In the genomic region with DNA sequence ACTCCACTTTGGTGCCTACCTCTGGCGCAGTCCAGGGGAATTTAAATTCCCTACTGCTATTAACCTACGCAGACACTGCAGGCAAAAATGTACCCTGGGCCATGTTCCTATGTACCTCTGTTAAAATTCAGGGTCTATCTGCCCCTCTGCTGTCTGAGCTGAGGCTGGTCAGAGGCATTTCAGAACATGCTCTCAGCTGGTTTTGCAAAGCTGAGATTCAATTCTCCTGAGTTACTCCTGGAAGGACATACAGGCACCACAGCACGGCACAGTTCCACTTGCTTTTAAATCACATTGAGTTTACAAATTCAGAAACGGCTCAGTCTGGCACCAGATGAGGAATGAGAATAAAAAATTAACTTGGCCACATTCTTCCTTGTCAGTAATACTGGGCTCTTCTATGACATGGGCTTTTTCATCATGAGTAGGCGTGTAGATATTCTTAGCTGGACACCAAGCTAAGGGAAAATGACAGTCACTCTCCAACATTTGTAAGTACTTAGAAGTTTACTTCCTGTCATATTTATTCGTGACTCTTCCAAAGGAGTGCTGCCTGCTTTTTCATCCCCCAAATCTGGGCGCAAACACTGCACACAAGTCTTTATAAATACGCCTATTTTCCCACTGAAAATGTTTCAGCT, we compare ENCODE assay signal across 10 cellular contexts. TPM values are rescaled to one million over a fixed set of nuclear protein-coding genes. Genes with fewer than 3 reads are reported as not detected.
DNase-seq lines count a peak whose midpoint lies in the region; ATAC-seq and TF ChIP-seq lines count a peak whose summit lies in the region.
"Had no signal": no experiment of that assay in that cellular context is flagged by ENCODE, and none has a peak within 500 bp of the region (broad histone marks: within the 10 kb centered on the region; RNA-seq: fewer than 3 reads in every experiment).

No MANE protein-coding gene starts in this region.

- H3K4me3 Mint-ChIP-seq in activated CD4-positive, alpha-beta memory T cell treated with anti-CD3 and anti-CD28 coated beads, Interleukin-2, amount 10 ng/mL, durations not matched to agents 7 days and 5 days, result no peak overlapping the region

- H3K9me3 ChIP-seq in SK-N-SH, result no peaks in the 10 kb centered on the region
- H3K9me3 ChIP-seq in mesodermal cell (ENCODE audit: control insufficient read depth, low read length), result no peaks in the 10 kb centered on the region
- no peaks in the 10 kb centered on the region for H3K9me3 ChIP-seq in upper lobe of left lung

- H3K9me3 Mint-ChIP-seq in activated CD4-positive, alpha-beta memory T cell treated with anti-CD3 and anti-CD28 coated beads, Interleukin-2, amount 10 ng/mL, durations not matched to agents 7 days and 5 days, result no peaks in the 10 kb centered on the region

- H3K4me1 ChIP-seq in SK-N-SH (ENCODE audit: control insufficient read depth in 1 of 2, insufficient read depth in 2 of 2, low read depth in 1 of 2, low read length in 1 of 2) (peaks cover 21 to 22% of the 10 kb centered on the region in 2 experiments), mesodermal cell (ENCODE audit: control insufficient read depth, insufficient read depth, low read length, poor library complexity, severe bottlenecking) (peaks cover 34% of the 10 kb centered on the region), upper lobe of left lung (peaks cover 31 to 46% (median 44%) of the 10 kb centered on the region in 4 donors)

- POLR2A ChIA-PET in SK-N-SH (lab: Yijun Ruan, JAX), result no interaction called here
- POLR2A ChIA-PET in activated CD4-positive, alpha-beta memory T cell treated with anti-CD3 and anti-CD28 coated beads, Interleukin-2, amount 10 ng/mL, durations not matched to agents 7 days and 5 days (lab: Charles Lee), result no interaction called here

- H3K9ac ChIP-seq in SK-N-SH, result peak overlapping the region; percentile 81; the same call in 1 of the 2 replicates

- H3K36me3 Mint-ChIP-seq in activated CD4-positive, alpha-beta memory T cell treated with anti-CD3 and anti-CD28 coated beads, Interleukin-2, amount 10 ng/mL, durations not matched to agents 7 days and 5 days (ENCODE audit: low read depth), result no peaks in the 10 kb centered on the region

- H3K27me3 Mint-ChIP-seq in activated CD4-positive, alpha-beta memory T cell treated with anti-CD3 and anti-CD28 coated beads, Interleukin-2, amount 10 ng/mL, durations not matched to agents 7 days and 5 days, result peaks cover 25% of the 10 kb centered on the region

- CTCF ChIA-PET in SK-N-SH (lab: Yijun Ruan, JAX), result no interaction called here
- CTCF ChIA-PET in activated CD4-positive, alpha-beta memory T cell treated with anti-CD3 and anti-CD28 coated beads, Interleukin-2, amount 10 ng/mL, durations not matched to agents 7 days and 5 days (lab: Charles Lee), result no interaction called here

- no peak for TF ChIP-seq POLR2A in upper lobe of left lung (IDR thresholded peaks at IDR 0.05)

- DNase-seq in SK-N-SH (no peak), dermis blood vessel endothelial cell (peak; percentile 28), upper lobe of left lung (no peak), left lobe of liver (ENCODE audit: low spot score) (no peak), omental fat pad (ENCODE audit: low spot score) (no peak)
- no peak for DNase-seq in activated CD4-positive, alpha-beta memory T cell treated with anti-CD3 and anti-CD28 coated beads, Interleukin-2, amount 10 ng/mL, durations not matched to agents 7 days and 5 days
- DNase-seq: effector CD8-positive, alpha-beta T cell; stimulated activated CD4-positive, alpha-beta T cell treated with anti-CD3 and anti-CD28 coated beads, Interleukin-15, amount 100 ng/mL, for 24 hours had no signal

- H3K4me1 Mint-ChIP-seq in activated CD4-positive, alpha-beta memory T cell treated with anti-CD3 and anti-CD28 coated beads, Interleukin-2, amount 10 ng/mL, durations not matched to agents 7 days and 5 days, result peaks cover 24% of the 10 kb centered on the region

- peaks cover 0 to 15% of the 10 kb centered on the region in 2 experiments for H3K36me3 ChIP-seq in SK-N-SH (replicated peaks in 1 of 2; ENCODE audit: control insufficient read depth in 1 of 2, insufficient read depth in 2 of 2, low read length in 1 of 2)
- peaks cover 33% of the 10 kb centered on the region for H3K36me3 ChIP-seq in mesodermal cell (ENCODE audit: control insufficient read depth, insufficient read depth, low read length)
- peaks cover 0 to 3% (median 0%) of the 10 kb centered on the region in 4 donors for H3K36me3 ChIP-seq in upper lobe of left lung

- H3K79me2 ChIP-seq in SK-N-SH (ENCODE audit: insufficient read depth), result peaks cover 63% of the 10 kb centered on the region

- TF ChIP-seq EP300 in SK-N-SH (IDR thresholded peaks at IDR 0.05; ENCODE audit: borderline replicate concordance in 1 of 2, low read depth in 1 of 2, low read length in 1 of 2) (no peak), upper lobe of left lung (IDR thresholded peaks at IDR 0.05) (peak in 1 of 4 donors; percentile 17)

- no peak overlapping the region for H2AFZ ChIP-seq in SK-N-SH (ENCODE audit: low read depth)

- H3K4me2 ChIP-seq in SK-N-SH, result peak overlapping the region; percentile 96

- 73% methylated on average over 8 of the region's 8 CpGs for WGBS in SK-N-SH (ENCODE audit: low lambda C conversion rate)
- 86% methylated on average over 7 to 8 of the region's 8 CpGs for WGBS in mesodermal cell (ENCODE audit: insufficient coverage in 2 of 2), 2 experiments
- WGBS in upper lobe of left lung, 2 donors, result 54 to 59% methylated on average over 7 to 8 of the region's 8 CpGs

- TF ChIP-seq RAD21 in SK-N-SH (IDR thresholded peaks at IDR 0.05; ENCODE audit: low read length), result no peak

- H3K27me3 ChIP-seq in SK-N-SH (ENCODE audit: insufficient read depth), result no peaks in the 10 kb centered on the region
- no peaks in the 10 kb centered on the region for H3K27me3 ChIP-seq in upper lobe of left lung

- peaks cover 13% of the 10 kb centered on the region for H3F3A ChIP-seq in SK-N-SH (replicated peaks; ENCODE audit: insufficient read depth)

- H3K27ac Mint-ChIP-seq in activated CD4-positive, alpha-beta memory T cell treated with anti-CD3 and anti-CD28 coated beads, Interleukin-2, amount 10 ng/mL, durations not matched to agents 7 days and 5 days, result no peak overlapping the region

- TF ChIP-seq CTCF in SK-N-SH (IDR thresholded peaks at IDR 0.05) (no peak), upper lobe of left lung (IDR thresholded peaks at IDR 0.05) (no peak), omental fat pad (IDR thresholded peaks at IDR 0.05) (no peak)

- H3K4me3 ChIP-seq in SK-N-SH (ENCODE audit: low read depth in 2 of 2, low read length in 1 of 2) (peak overlapping the region; percentile 66 to 91; a peak in 3 of 4 replicates), mesodermal cell (ENCODE audit: extremely low read depth, insufficient read depth, low read length, poor library complexity, severe bottlenecking) (peak overlapping the region; percentile 92), upper lobe of left lung (peak overlapping the region in 3 of 4 donors; percentile 98)

- peaks cover 13% of the 10 kb centered on the region for H4K20me1 ChIP-seq in SK-N-SH (ENCODE audit: insufficient read depth)

- H3K9me2 ChIP-seq in SK-N-SH, result no peaks in the 10 kb centered on the region

- ATAC-seq in SK-N-SH treated with all-trans-retinoic acid at 6 μM for 48 hours (no peak; the same call in 2 of the 3 replicates), upper lobe of left lung (ENCODE audit: low FRiP score in 2 of 2) (no peak), left lobe of liver (no peak), omental fat pad (ENCODE audit: low FRiP score) (no peak)

- H3K27ac ChIP-seq in SK-N-SH (ENCODE audit: low read depth in 2 of 2, low read length in 1 of 2) (peak overlapping the region in 1 of 2 experiments; percentile 34; a peak in 2 of 4 replicates), mesodermal cell (ENCODE audit: low read depth, low read length, severe bottlenecking) (no peak overlapping the region), upper lobe of left lung (peak overlapping the region; percentile 81 to 93 (median 86))

TF ChIP-seq in SK-N-SH, 30 proteins besides CTCF, POLR2A, EP300 and RAD21:
- no peak for TF ChIP-seq RCOR1 (IDR thresholded peaks at IDR 0.05; ENCODE audit: low read length)
- TF ChIP-seq NRF1 (IDR thresholded peaks at IDR 0.05; ENCODE audit: low read depth, low read length), result no peak
- no peak for TF ChIP-seq MXI1 (IDR thresholded peaks at IDR 0.05; ENCODE audit: low read depth, low read length)
- TF ChIP-seq GABPA (IDR thresholded peaks at IDR 0.05; ENCODE audit: low read depth), result no peak

TF ChIP-seq in SK-N-SH treated with all-trans-retinoic acid at 6 μM for 48 hours, 23 proteins besides CTCF, POLR2A, EP300 and RAD21 (continues in another document):
- TF ChIP-seq ZNF8 (CRISPR knock-in tag; IDR thresholded peaks at IDR 0.05) (no peak), ISL1 (CRISPR knock-in tag; IDR thresholded peaks at IDR 0.05) (no peak), SNAI2 (CRISPR knock-in tag; IDR thresholded peaks at IDR 0.05) (no peak), ZFP30 (CRISPR knock-in tag; IDR thresholded peaks at IDR 0.05) (no peak), ZC3H10 (CRISPR knock-in tag; IDR thresholded peaks at IDR 0.05) (no peak), PATZ1 (CRISPR knock-in tag; IDR thresholded peaks at IDR 0.05; ENCODE audit: borderline replicate concordance) (no peak), ZNF565 (CRISPR knock-in tag; conservative IDR thresholded peaks at IDR 0.05; ENCODE audit: low read depth) (no peak)

RNA-seq across cellular contexts. Expression of gene C1orf198, which starts 2.0 kb away (rescaled TPM):
- polyA plus RNA-seq in SK-N-SH (2012; rRNA removed), result 12.3 and 19.4 TPM in 2 replicates
- polyA plus RNA-seq in SK-N-SH (2012; cell fraction: cytosol; rRNA removed), result 12.2 and 15.5 TPM in 2 replicates
- polyA plus RNA-seq in SK-N-SH (2012; cell fraction: nucleus; rRNA removed), result 52.5 and 59.9 TPM in 2 replicates
- total RNA-seq in dermis blood vessel endothelial cell (20.8 and 22.7 TPM in 2 replicates), upper lobe of left lung (100 to 1,000 TPM in 5 of 6 donors, 10 to 100 TPM in 1; 51.3 to 241 (median 125) TPM), left lobe of liver (4.6 TPM), omental fat pad (10 to 100 TPM; 32.8 to 98.4 (median 63.2) TPM)
- polyA plus RNA-seq in mesodermal cell (2013, experiment 1 of 2), result 50.5 TPM
- 50.3 TPM for polyA plus RNA-seq in mesodermal cell (2013, experiment 2 of 2)
- 1 to 10 TPM; 1.7 TPM for total RNA-seq in activated CD4-positive, alpha-beta memory T cell treated with anti-CD3 and anti-CD28 coated beads, Interleukin-2, amount 10 ng/mL, durations not matched to agents 7 days and 5 days
